Comparison of ENCODE assay signal across 8 cellular contexts in the genomic region with DNA sequence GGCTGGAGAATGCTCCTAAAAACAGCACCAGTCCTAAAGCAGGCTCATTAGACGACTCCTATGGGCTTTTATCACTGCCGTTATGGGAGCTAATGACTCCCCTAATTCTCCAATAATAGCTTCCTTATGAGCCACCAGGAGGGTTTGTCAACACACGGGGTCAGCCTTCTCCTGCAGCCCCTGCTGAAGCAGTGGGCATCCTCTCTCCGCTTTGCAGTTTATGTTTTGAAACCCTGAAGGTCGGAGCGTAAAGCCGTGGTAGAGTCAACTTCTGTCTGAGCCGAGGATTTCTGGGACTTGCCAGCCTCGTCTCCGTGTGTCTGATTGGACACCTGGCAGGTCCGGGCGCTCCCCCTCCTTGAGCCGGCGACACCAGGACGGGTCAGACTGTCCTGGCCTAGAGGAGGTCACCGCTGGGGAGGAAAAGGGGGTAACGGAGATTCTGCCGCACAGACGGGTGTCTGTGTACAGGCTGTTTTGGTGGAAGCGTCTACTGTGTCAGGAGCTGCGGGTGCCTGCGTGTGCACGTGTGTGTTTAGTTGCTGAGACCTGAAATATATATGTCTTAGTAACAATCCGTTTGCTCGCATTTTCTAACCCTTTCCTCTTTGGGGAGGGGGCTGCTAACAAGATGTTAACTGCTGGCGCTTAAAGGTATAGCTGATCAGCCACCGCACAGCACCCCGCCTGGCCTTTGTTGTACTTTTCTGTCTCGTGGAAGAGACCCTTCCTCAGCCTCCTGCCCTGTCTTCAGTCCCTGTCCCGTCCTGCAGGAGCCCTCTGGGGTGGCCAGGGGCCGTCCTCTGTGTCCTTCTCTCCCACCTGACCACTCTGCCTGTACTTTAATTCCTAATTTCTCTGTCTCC. TPM values are rescaled to one million over a fixed set of nuclear protein-coding genes. Genes with fewer than 3 reads are reported as not detected.
A peak's percentile ranks its signal among the peaks of the same experiment; 100 is the strongest.
DNase-seq lines count a peak whose midpoint lies in the region; ATAC-seq, FAIRE-seq and TF ChIP-seq lines count a peak whose summit lies in the region.

No MANE protein-coding gene starts in this region.

- H3K4me1 Mint-ChIP-seq in chondrocyte (ENCODE audit: low read depth) = peaks cover 56% of the 10 kb centered on the region

- no peaks in the 10 kb centered on the region for H3K9me3 ChIP-seq in mucosa of descending colon

- TF ChIP-seq CTCF in chondrocyte (IDR thresholded peaks at IDR 0.05) (no peak), mucosa of descending colon (IDR thresholded peaks at IDR 0.05) (no peak)

- peaks cover 26% of the 10 kb centered on the region for H3K4me1 ChIP-seq in mucosa of descending colon (ENCODE audit: low read depth)

- DNase-seq in EH (ENCODE audit: low read depth) (peak; percentile 44), NCI-H146 (lab: John Stamatoyannopoulos, UW) (peak; percentile 32), chondrocyte (ENCODE audit: low spot score) (no peak), mucosa of descending colon (peak in 2 of 3 donors; percentile 38 to 64), HTR-8/SVneo (ENCODE audit: insufficient read length, low spot score) (no peak), NCI-H226 (no peak)
- no peak for DNase-seq in stimulated activated CD4-positive, alpha-beta T cell treated with anti-CD3 and anti-CD28 coated beads, Interleukin-12 subunit alpha, Interleukin-12 subunit beta, amount 100 ng/mL, for 4 hours

- no peak overlapping the region for H3K4me3 ChIP-seq in mucosa of descending colon

- no peaks in the 10 kb centered on the region for H3K27me3 Mint-ChIP-seq in chondrocyte (ENCODE audit: low read depth)

- peak overlapping the region; percentile 92 for H3K4me3 Mint-ChIP-seq in chondrocyte (ENCODE audit: unreplicated experiment)

- peaks cover 2% of the 10 kb centered on the region for H3K36me3 Mint-ChIP-seq in chondrocyte (ENCODE audit: low read depth)

- H3K9me3 Mint-ChIP-seq in chondrocyte (ENCODE audit: low read depth) = no peaks in the 10 kb centered on the region

- FAIRE-seq in HTR-8/SVneo (lab: Jason Lieb, UNC) = no peak

- intact Hi-C loops in mucosa of descending colon (cut with DNase I, micrococcal nuclease) = no loop called here

- peak overlapping the region; percentile 86 for H3K27ac Mint-ChIP-seq in chondrocyte (ENCODE audit: unreplicated experiment)

- no peak for ATAC-seq in mucosa of descending colon
- no peak for ATAC-seq in HG03378 (IDR thresholded peaks at IDR 0.05; ENCODE audit: unreplicated experiment)

- H3K36me3 ChIP-seq in mucosa of descending colon (ENCODE audit: low read depth) = peaks cover 4% of the 10 kb centered on the region

RNA-seq across cellular contexts. Expression of gene KDM4B, which starts 1.9 kb away (rescaled TPM):
- total RNA-seq in chondrocyte (50.7 to 53.2 TPM (median 52.2 TPM) in 3 replicates), mucosa of descending colon (10 to 100 TPM; 42.7 to 53.8 (median 50.0) TPM)

Comparison
In these comparisons a context has a peak if more than half of its experiments do, and no peak if none do; other contexts are left out.
1. DNase-seq: peak in EH (single experiment), NCI-H146 (single experiment) and mucosa of descending colon (2 of 3); none in chondrocyte (single experiment), HTR-8/SVneo (single experiment), NCI-H226 (single experiment) and stimulated activated CD4-positive, alpha-beta T cell treated with anti-CD3 and anti-CD28 coated beads, Interleukin-12 subunit alpha, Interleukin-12 subunit beta, amount 100 ng/mL, for 4 hours (single experiment).